In genomic region chr7:6706666-6707407, GRCh38 we compare ENCODE assay signal across 8 cellular contexts.
DNase-seq lines count a peak whose midpoint lies in the region; ATAC-seq lines count a peak whose summit lies in the region.

Gene ZNF12, minus strand, starts transcription at chr7:6706947. Its CDS starts 1,774 bp downstream, at chr7:6705173.

- DNase-seq in AG20443 (ENCODE audit: low spot score) (peak; percentile 99), NCI-H446 (lab: John Stamatoyannopoulos, UW) (peak; percentile 89 to 97), iris pigment epithelial cell (ENCODE audit: low read depth) (peak; percentile 89)
- DNase-seq in activated CD4-positive, CD25-positive, alpha-beta regulatory T cell treated with anti-CD3 and anti-CD28 coated beads, Interleukin-2, amount 50 U/mL, for 16 hours (ENCODE audit: low read depth, low spot score), result peak; percentile 86
- DNase-seq in central memory CD4-positive, alpha-beta T cell, result peak; percentile 92
- DNase-seq in stimulated activated CD4-positive, alpha-beta T cell treated with anti-CD3 and anti-CD28 coated beads, Interleukin-12 subunit alpha, Interleukin-12 subunit beta, amount 100 ng/mL, for 24 hours (ENCODE audit: low read depth in 2 of 2), result peak; percentile 94 to 95

- ATAC-seq in GM19043 (IDR thresholded peaks at IDR 0.05; ENCODE audit: low read depth, unreplicated experiment) (peak; percentile 87), HG03354 (IDR thresholded peaks at IDR 0.05; ENCODE audit: poor library complexity, severe bottlenecking, unreplicated experiment) (peak; percentile 88)

Comparison
In these comparisons a context has a peak if more than half of its experiments do, and no peak if none do; other contexts are left out.
1. Peak in every context shown above with its lines: DNase-seq and ATAC-seq.